In the genomic region with DNA sequence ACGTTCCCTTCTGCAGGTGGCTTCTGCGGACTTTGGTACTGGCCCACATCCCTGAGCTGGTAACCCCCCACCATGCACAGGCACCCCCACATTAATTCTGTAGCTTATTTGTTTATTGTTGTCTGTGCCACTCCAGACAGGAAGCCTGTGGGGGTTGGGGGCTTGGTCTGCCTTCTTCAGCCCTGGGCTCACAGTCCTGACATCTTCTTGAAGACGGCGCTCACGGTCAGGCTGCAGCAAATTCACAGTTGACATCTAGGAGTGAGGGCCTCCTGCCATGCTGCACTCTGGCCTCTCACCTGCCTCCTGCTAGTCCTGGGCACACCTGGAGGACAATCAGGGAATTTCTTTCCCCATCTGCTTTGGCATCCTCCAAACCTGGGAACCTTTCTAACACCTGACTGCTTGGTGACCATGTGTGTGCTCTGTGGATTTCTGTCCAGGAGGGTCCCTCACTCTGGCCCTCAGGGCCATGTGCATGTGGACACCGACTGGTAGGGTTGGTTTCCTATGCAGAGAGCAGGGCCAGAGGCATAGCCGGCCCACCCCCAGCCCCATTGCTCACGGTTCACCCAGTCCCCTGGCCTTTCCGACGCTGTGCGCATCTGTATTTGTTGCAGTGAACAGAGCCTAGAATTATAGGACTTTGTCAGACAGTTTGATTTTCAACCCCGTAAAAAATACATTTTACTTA, we compare ENCODE assay signal across 14 cellular contexts.
DNase-seq lines count a peak whose midpoint lies in the region; ATAC-seq and TF ChIP-seq lines count a peak whose summit lies in the region.
"Had no signal": no experiment of that assay in that cellular context is flagged by ENCODE, and none has a peak within 500 bp of the region (broad histone marks: within the 10 kb centered on the region; RNA-seq: fewer than 3 reads in every experiment).

No MANE protein-coding gene starts in this region.

- no peak overlapping the region for H3K4me3 ChIP-seq in BLaER1 treated with 17β-estradiol and CSF1 and Interleukin-3, amounts not matched to agents 10 nM and 100 nM
- no peak overlapping the region for H3K4me3 ChIP-seq in KMS-11 (IDR thresholded peaks at IDR 0.05; ENCODE audit: insufficient read depth, low read depth, low read length)
- H3K4me3 ChIP-seq: gastrocnemius medialis, HAP-1, ovary had no signal

- peak overlapping the region in 4 of 11 experiments; percentile 7 to 63 (median 44); a peak in 6 of 22 replicates for H3K27ac ChIP-seq in BLaER1 treated with 17β-estradiol and CSF1 and Interleukin-3, amounts not matched to agents 10 nM and 100 nM
- H3K27ac ChIP-seq in KMS-11: peak overlapping the region; percentile 4; the same call in 1 of the 2 replicates
- H3K27ac ChIP-seq: gastrocnemius medialis, ovary had no signal

- peaks cover 11 to 38% (median 31%) of the 10 kb centered on the region in 10 experiments for H3K4me1 ChIP-seq in BLaER1 treated with 17β-estradiol and CSF1 and Interleukin-3, amounts not matched to agents 10 nM and 100 nM
- H3K4me1 ChIP-seq in KMS-11 (ENCODE audit: low read depth, poor library complexity, severe bottlenecking): peaks cover 30% of the 10 kb centered on the region
- H3K4me1 ChIP-seq: gastrocnemius medialis had no signal

- H3K27ac Mint-ChIP-seq in activated naive CD8-positive, alpha-beta T cell treated with anti-CD3 and anti-CD28 coated beads for 36 hours: peak overlapping the region; percentile 62
- peak overlapping the region; percentile 94 to 95 for H3K27ac Mint-ChIP-seq in natural killer cell
- H3K27ac Mint-ChIP-seq: memory B cell had no signal

- H3K36me3 Mint-ChIP-seq in activated naive CD8-positive, alpha-beta T cell treated with anti-CD3 and anti-CD28 coated beads for 36 hours: peaks cover 6% of the 10 kb centered on the region
- no peaks in the 10 kb centered on the region for H3K36me3 Mint-ChIP-seq in natural killer cell
- H3K36me3 Mint-ChIP-seq: memory B cell had no signal

- ATAC-seq in natural killer cell (peak; percentile 14 to 39 (median 30)), GM19395 (IDR thresholded peaks at IDR 0.05; ENCODE audit: unreplicated experiment) (no peak), GM18868 (IDR thresholded peaks at IDR 0.05; ENCODE audit: unreplicated experiment) (no peak)
- ATAC-seq: gastrocnemius medialis had no signal

- peaks cover 0 to 59% (median 22%) of the 10 kb centered on the region in 11 experiments; a peak in 14 of 22 replicates for H4K20me1 ChIP-seq in BLaER1 treated with 17β-estradiol and CSF1 and Interleukin-3, amounts not matched to agents 10 nM and 100 nM
- H4K20me1 ChIP-seq in KMS-11 (ENCODE audit: insufficient read depth): peaks cover 5% of the 10 kb centered on the region; the same call in 1 of the 2 replicates

- H3K9me3 ChIP-seq in BLaER1 treated with 17β-estradiol and CSF1 and Interleukin-3, amounts not matched to agents 10 nM and 100 nM (replicated peaks in 1 of 11): no peaks in the 10 kb centered on the region
- H3K9me3 ChIP-seq: gastrocnemius medialis, HAP-1, ovary had no signal

- H3K4me1 Mint-ChIP-seq in activated naive CD8-positive, alpha-beta T cell treated with anti-CD3 and anti-CD28 coated beads for 36 hours: peaks cover 63% of the 10 kb centered on the region
- peaks cover 72 to 75% of the 10 kb centered on the region in 2 donors for H3K4me1 Mint-ChIP-seq in natural killer cell
- H3K4me1 Mint-ChIP-seq: memory B cell had no signal

- H3K79me2 ChIP-seq in KMS-11 (ENCODE audit: insufficient read depth, low read depth): no peaks in the 10 kb centered on the region

- no peaks in the 10 kb centered on the region; a peak in 1 of 22 replicates for H3K27me3 ChIP-seq in BLaER1 treated with 17β-estradiol and CSF1 and Interleukin-3, amounts not matched to agents 10 nM and 100 nM
- no peaks in the 10 kb centered on the region; the same call in 1 of the 2 replicates for H3K27me3 ChIP-seq in KMS-11 (ENCODE audit: insufficient read depth, low read depth)
- H3K27me3 ChIP-seq: gastrocnemius medialis, ovary had no signal

- peak overlapping the region; percentile 14 to 89 (median 74); a peak in 21 of 22 replicates for H3K4me2 ChIP-seq in BLaER1 treated with 17β-estradiol and CSF1 and Interleukin-3, amounts not matched to agents 10 nM and 100 nM
- peak overlapping the region; percentile 79 for H3K4me2 ChIP-seq in KMS-11

- no peak for TF ChIP-seq CTCF in KMS-11 (conservative IDR thresholded peaks at IDR 0.05; ENCODE audit: low read depth, low read length)
- TF ChIP-seq CTCF in natural killer cell (IDR thresholded peaks at IDR 0.05): no peak

- H3K4me3 Mint-ChIP-seq in activated naive CD8-positive, alpha-beta T cell treated with anti-CD3 and anti-CD28 coated beads for 36 hours: peak overlapping the region; percentile 12
- H3K4me3 Mint-ChIP-seq in natural killer cell: peak overlapping the region; percentile 87
- H3K4me3 Mint-ChIP-seq: memory B cell had no signal

- no peaks in the 10 kb centered on the region for H3K9me3 Mint-ChIP-seq in activated naive CD8-positive, alpha-beta T cell treated with anti-CD3 and anti-CD28 coated beads for 36 hours
- H3K9me3 Mint-ChIP-seq in natural killer cell: no peaks in the 10 kb centered on the region
- H3K9me3 Mint-ChIP-seq: memory B cell had no signal

- intact Hi-C loops in natural killer cell (cut with micrococcal nuclease): loop anchor here (2.0 to 5.0 kb wide), 2 partner anchors 16 to 38 kb away; no protein-coding TSS in a partner anchor

- peak overlapping the region in 1 of 11 experiments; percentile 52; a peak in 2 of 22 replicates for H3K9ac ChIP-seq in BLaER1 treated with 17β-estradiol and CSF1 and Interleukin-3, amounts not matched to agents 10 nM and 100 nM
- no peak overlapping the region for H3K9ac ChIP-seq in KMS-11

- H3K27me3 Mint-ChIP-seq in activated naive CD8-positive, alpha-beta T cell treated with anti-CD3 and anti-CD28 coated beads for 36 hours: no peaks in the 10 kb centered on the region
- no peaks in the 10 kb centered on the region for H3K27me3 Mint-ChIP-seq in natural killer cell (ENCODE audit: low read depth in 2 of 2)

- no peaks in the 10 kb centered on the region for H3K36me3 ChIP-seq in BLaER1 treated with 17β-estradiol and CSF1 and Interleukin-3, amounts not matched to agents 10 nM and 100 nM
- H3K36me3 ChIP-seq in KMS-11 (ENCODE audit: insufficient read depth): no peaks in the 10 kb centered on the region
- H3K36me3 ChIP-seq: gastrocnemius medialis, HAP-1, ovary had no signal

- no peak overlapping the region for H2AFZ ChIP-seq in KMS-11 (ENCODE audit: low read depth)

- DNase-seq in activated naive CD8-positive, alpha-beta T cell treated with anti-CD3 and anti-CD28 coated beads for 36 hours: no peak
- no peak for DNase-seq in natural killer cell
- no peak for DNase-seq in hepatic stellate cell (ENCODE audit: low spot score)
- no peak for DNase-seq in NCI-H2227 (lab: John Stamatoyannopoulos, UW; ENCODE audit: unreplicated experiment)
- DNase-seq: activated gamma-delta T cell, gastrocnemius medialis, NCI-H187 had no signal

Comparison
In these comparisons a context has a peak if more than half of its experiments do, and no peak if none do; other contexts are left out.
1. ATAC-seq: peak in natural killer cell (3 of 3); none in GM19395 (single experiment) and GM18868 (single experiment).